14 cellular contexts compared by ENCODE assay signal in genomic region chrX:9611436-9612145, GRCh38.
DNase-seq lines count a peak whose midpoint lies in the region; ATAC-seq, FAIRE-seq and TF ChIP-seq lines count a peak whose summit lies in the region.
"Had no signal": no experiment of that assay in that cellular context is flagged by ENCODE, and none has a peak within 500 bp of the region (broad histone marks: within the 10 kb centered on the region; RNA-seq: fewer than 3 reads in every experiment).

No MANE protein-coding gene starts in this region.

- no peak overlapping the region for H3K4me3 Mint-ChIP-seq in stimulated activated naive B cell treated with anti-CD40 and anti-IgM and Interleukin-4, amounts not matched to agents 10 μg/mL and 1 μg/mL and 100 μg/mL, for 72 hours

- H3K27ac Mint-ChIP-seq in stimulated activated naive B cell treated with anti-CD40 and anti-IgM and Interleukin-4, amounts not matched to agents 10 μg/mL and 1 μg/mL and 100 μg/mL, for 72 hours = no peak overlapping the region

- no peaks in the 10 kb centered on the region for H3K27me3 ChIP-seq in bronchial epithelial cell (ENCODE audit: control insufficient read depth, insufficient read depth, low read length)
- H3K27me3 ChIP-seq: foreskin keratinocyte, spleen, upper lobe of left lung had no signal

- no peaks in the 10 kb centered on the region for H3K36me3 Mint-ChIP-seq in stimulated activated naive B cell treated with anti-CD40 and anti-IgM and Interleukin-4, amounts not matched to agents 10 μg/mL and 1 μg/mL and 100 μg/mL, for 72 hours

- no peaks in the 10 kb centered on the region for H3K27me3 Mint-ChIP-seq in stimulated activated naive B cell treated with anti-CD40 and anti-IgM and Interleukin-4, amounts not matched to agents 10 μg/mL and 1 μg/mL and 100 μg/mL, for 72 hours

- ATAC-seq in stimulated activated naive B cell treated with anti-CD40 and anti-IgM and Interleukin-4, amounts not matched to agents 10 μg/mL and 1 μg/mL and 100 μg/mL, for 72 hours (replicated peaks) = peak in 1 of 2 donors; percentile 91
- ATAC-seq: foreskin keratinocyte had no signal

- peak; percentile 6 for DNase-seq in NCI-H748 (lab: John Stamatoyannopoulos, UW; ENCODE audit: unreplicated experiment)
- no peak for DNase-seq in NCI-H748 treated with DMSO at 0.1 percent for 48 hours (lab: John Stamatoyannopoulos, UW)
- peak; percentile 39 for DNase-seq in NCI-H1092 (lab: John Stamatoyannopoulos, UW)
- no peak for DNase-seq in bronchial epithelial cell (ENCODE audit: low read depth)
- peak; percentile 3 for DNase-seq in stimulated activated naive B cell treated with anti-CD40 and anti-IgM and Interleukin-4, amounts not matched to agents 10 μg/mL and 1 μg/mL and 100 μg/mL, for 72 hours
- no peak for DNase-seq in anterior cingulate cortex (lab: John Stamatoyannopoulos, UW)
- DNase-seq in DMS79 treated with DMSO at 0.1 percent for 48 hours (lab: John Stamatoyannopoulos, UW) = no peak
- DNase-seq in germinal center (ENCODE audit: low spot score) = no peak
- DNase-seq: NCI-H187 treated with DMSO at 0.1 percent for 48 hours, spleen, upper lobe of left lung had no signal

- no peaks in the 10 kb centered on the region for H3K9me3 Mint-ChIP-seq in stimulated activated naive B cell treated with anti-CD40 and anti-IgM and Interleukin-4, amounts not matched to agents 10 μg/mL and 1 μg/mL and 100 μg/mL, for 72 hours

- H3K4me3 ChIP-seq in bronchial epithelial cell (ENCODE audit: low read depth, low read length) = no peak overlapping the region
- H3K4me3 ChIP-seq: spleen, upper lobe of left lung had no signal

- peak; percentile 62 for FAIRE-seq in bronchial epithelial cell (lab: Jason Lieb, UNC)
- FAIRE-seq: keratinocyte, TTC549 had no signal

- peaks cover 8 to 10% of the 10 kb centered on the region in 2 donors for H3K4me1 Mint-ChIP-seq in stimulated activated naive B cell treated with anti-CD40 and anti-IgM and Interleukin-4, amounts not matched to agents 10 μg/mL and 1 μg/mL and 100 μg/mL, for 72 hours

- no peak for TF ChIP-seq CTCF in bronchial epithelial cell (IDR thresholded peaks at IDR 0.05; ENCODE audit: insufficient read depth, low read length, severe bottlenecking)

- H3K36me3 ChIP-seq in bronchial epithelial cell (ENCODE audit: control insufficient read depth, insufficient read depth, low read length) = no peaks in the 10 kb centered on the region
- H3K36me3 ChIP-seq: spleen, upper lobe of left lung had no signal

Comparison
In these comparisons a context has a peak if more than half of its experiments do, and no peak if none do; other contexts are left out.
1. DNase-seq: peak in NCI-H748 (single experiment), NCI-H1092 (single experiment) and stimulated activated naive B cell treated with anti-CD40 and anti-IgM and Interleukin-4, amounts not matched to agents 10 μg/mL and 1 μg/mL and 100 μg/mL, for 72 hours (single experiment); none in NCI-H748 treated with DMSO at 0.1 percent for 48 hours (single experiment), bronchial epithelial cell (single experiment), anterior cingulate cortex (0 of 58), DMS79 treated with DMSO at 0.1 percent for 48 hours (single experiment) and germinal center (single experiment).